ENCODE assay signal across 24 cellular contexts in the genomic region with DNA sequence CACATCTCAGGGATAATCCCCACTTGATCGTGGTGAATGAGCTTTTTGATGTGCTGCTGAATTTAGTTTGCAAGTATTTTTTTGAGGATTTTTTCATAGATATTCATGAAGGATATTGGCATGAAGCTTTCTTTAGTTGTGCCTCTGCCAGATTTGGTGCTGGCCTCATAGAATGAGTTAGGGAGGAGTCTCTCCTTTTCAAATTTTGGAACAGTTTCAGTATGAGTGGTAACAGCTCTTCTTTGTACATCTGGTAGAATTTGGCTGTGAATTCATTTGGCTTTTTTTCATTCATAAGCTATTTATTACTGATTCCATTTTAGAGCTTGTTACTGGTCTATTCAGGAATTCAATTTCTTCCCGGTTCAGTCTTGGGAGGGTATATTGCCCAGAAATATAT.
"Had no signal": no experiment of that assay in that cellular context is flagged by ENCODE, and none has a peak within 500 bp of the region (broad histone marks: within the 10 kb centered on the region; RNA-seq: fewer than 3 reads in every experiment).

No MANE protein-coding gene starts in this region.

- H3K9ac ChIP-seq: neural progenitor cell, parathyroid adenoma had no signal

- H3K4me1 ChIP-seq: neural progenitor cell, parathyroid adenoma, psoas muscle, right lobe of liver, sigmoid colon, stomach, thyroid gland, tibial nerve, upper lobe of left lung, vagina had no signal

- H3K27me3 ChIP-seq: neural progenitor cell, ovary, right lobe of liver, sigmoid colon, stomach, thyroid gland, tibial nerve, upper lobe of left lung, vagina had no signal

- H2AFZ ChIP-seq: neural progenitor cell, parathyroid adenoma had no signal

- H3K9me3 ChIP-seq: ovary, psoas muscle, right lobe of liver, sigmoid colon, stomach, thoracic aorta, thyroid gland, tibial nerve, upper lobe of left lung, vagina had no signal

- H3K4me2 ChIP-seq: neural progenitor cell had no signal

- H3K4me3 ChIP-seq: neural progenitor cell, ovary, psoas muscle, right lobe of liver, sigmoid colon, stomach, thoracic aorta, thyroid gland, tibial nerve, upper lobe of left lung, vagina had no signal

- H3K79me2 ChIP-seq: parathyroid adenoma had no signal

- H3K36me3 ChIP-seq: neural progenitor cell, ovary, right lobe of liver, sigmoid colon, stomach, thoracic aorta, thyroid gland, tibial nerve, upper lobe of left lung, vagina had no signal

- DNase-seq: occipital lobe; ovary; posterior cingulate gyrus; psoas muscle; right cardiac atrium; right lobe of liver; sigmoid colon; small intestine; stimulated activated CD4-positive, alpha-beta T cell treated with anti-CD3 and anti-CD28 coated beads, Interleukin-15, amount 100 ng/mL, for 24 hours; stimulated activated CD4-positive, alpha-beta T cell treated with anti-CD3 and anti-CD28 coated beads, Interleukin-2, amount 100 ng/mL, for 24 hours; stimulated activated CD4-positive, alpha-beta T cell treated with anti-CD3 and anti-CD28 coated beads, Interleukin-2, amount 100 ng/mL, for 48 hours; stimulated activated CD4-positive, alpha-beta T cell treated with anti-CD3 and anti-CD28 coated beads, Interleukin-4, amount 100 ng/mL, for 24 hours; stimulated activated naive B cell treated with anti-CD40 and anti-IgM and Interleukin-4, amounts not matched to agents 10 μg/mL and 1 μg/mL and 100 μg/mL, for 72 hours; stimulated activated naive CD4-positive, alpha-beta T cell treated with Interleukin-2 at 50 U/mL for 16 hours; stomach; thyroid gland; trophoblast cell; upper lobe of left lung had no signal

- ATAC-seq: psoas muscle; right cardiac atrium; right lobe of liver; stimulated activated effector memory CD8-positive, alpha-beta T cell treated with anti-CD3 and anti-CD28 coated beads, Interleukin-12 subunit alpha, Interleukin-12 subunit beta, amount 100 ng/mL, for 72 hours; stimulated activated naive B cell treated with anti-CD40 and anti-IgM and Interleukin-4, amounts not matched to agents 10 μg/mL and 1 μg/mL and 100 μg/mL, for 72 hours had no signal

- H3K27ac ChIP-seq: neural progenitor cell, ovary, parathyroid adenoma, psoas muscle, right lobe of liver, sigmoid colon, stomach, thoracic aorta, thyroid gland, tibial nerve, upper lobe of left lung, vagina had no signal
